Comparison of ENCODE assay signal across 1 cellular context in the genomic region with DNA sequence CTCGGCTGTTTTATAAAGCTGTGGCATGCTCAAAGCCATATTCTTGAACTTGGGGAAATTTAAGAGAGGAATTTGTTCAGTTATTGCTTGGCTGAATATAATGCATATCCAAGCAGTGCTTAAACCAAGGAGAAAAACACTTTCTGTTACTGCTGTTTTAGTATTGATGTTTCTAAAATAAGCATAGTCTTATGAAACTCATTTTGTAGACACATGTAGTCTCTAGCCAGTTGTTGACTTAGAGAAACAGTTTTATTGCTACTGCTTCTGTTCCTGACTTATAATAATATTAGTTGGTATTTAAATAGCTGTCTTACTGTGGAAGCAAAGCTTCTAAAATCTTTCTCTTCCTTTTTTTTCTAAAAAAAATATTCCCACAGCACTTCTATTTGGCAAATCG.
TF ChIP-seq lines count a peak whose summit lies in the region.

No MANE protein-coding gene starts in this region.

TF ChIP-seq in HepG2, 621 proteins besides CTCF, POLR2A, EP300 and RAD21 (continued from another document):
- TF ChIP-seq, protein P1, sequence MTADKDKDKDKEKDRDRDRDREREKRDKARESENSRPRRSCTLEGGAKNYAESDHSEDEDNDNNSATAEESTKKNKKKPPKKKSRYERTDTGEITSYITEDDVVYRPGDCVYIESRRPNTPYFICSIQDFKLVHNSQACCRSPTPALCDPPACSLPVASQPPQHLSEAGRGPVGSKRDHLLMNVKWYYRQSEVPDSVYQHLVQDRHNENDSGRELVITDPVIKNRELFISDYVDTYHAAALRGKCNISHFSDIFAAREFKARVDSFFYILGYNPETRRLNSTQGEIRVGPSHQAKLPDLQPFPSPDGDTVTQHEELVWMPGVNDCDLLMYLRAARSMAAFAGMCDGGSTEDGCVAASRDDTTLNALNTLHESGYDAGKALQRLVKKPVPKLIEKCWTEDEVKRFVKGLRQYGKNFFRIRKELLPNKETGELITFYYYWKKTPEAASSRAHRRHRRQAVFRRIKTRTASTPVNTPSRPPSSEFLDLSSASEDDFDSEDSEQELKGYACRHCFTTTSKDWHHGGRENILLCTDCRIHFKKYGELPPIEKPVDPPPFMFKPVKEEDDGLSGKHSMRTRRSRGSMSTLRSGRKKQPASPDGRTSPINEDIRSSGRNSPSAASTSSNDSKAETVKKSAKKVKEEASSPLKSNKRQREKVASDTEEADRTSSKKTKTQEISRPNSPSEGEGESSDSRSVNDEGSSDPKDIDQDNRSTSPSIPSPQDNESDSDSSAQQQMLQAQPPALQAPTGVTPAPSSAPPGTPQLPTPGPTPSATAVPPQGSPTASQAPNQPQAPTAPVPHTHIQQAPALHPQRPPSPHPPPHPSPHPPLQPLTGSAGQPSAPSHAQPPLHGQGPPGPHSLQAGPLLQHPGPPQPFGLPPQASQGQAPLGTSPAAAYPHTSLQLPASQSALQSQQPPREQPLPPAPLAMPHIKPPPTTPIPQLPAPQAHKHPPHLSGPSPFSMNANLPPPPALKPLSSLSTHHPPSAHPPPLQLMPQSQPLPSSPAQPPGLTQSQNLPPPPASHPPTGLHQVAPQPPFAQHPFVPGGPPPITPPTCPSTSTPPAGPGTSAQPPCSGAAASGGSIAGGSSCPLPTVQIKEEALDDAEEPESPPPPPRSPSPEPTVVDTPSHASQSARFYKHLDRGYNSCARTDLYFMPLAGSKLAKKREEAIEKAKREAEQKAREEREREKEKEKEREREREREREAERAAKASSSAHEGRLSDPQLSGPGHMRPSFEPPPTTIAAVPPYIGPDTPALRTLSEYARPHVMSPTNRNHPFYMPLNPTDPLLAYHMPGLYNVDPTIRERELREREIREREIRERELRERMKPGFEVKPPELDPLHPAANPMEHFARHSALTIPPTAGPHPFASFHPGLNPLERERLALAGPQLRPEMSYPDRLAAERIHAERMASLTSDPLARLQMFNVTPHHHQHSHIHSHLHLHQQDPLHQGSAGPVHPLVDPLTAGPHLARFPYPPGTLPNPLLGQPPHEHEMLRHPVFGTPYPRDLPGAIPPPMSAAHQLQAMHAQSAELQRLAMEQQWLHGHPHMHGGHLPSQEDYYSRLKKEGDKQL (CRISPR knock-in tag; IDR thresholded peaks at IDR 0.05; ENCODE audit: low read depth), result no peak
- TF ChIP-seq PAX8 (CRISPR knock-in tag; IDR thresholded peaks at IDR 0.05; ENCODE audit: borderline replicate concordance) (no peak), ZSCAN12 (CRISPR knock-in tag; IDR thresholded peaks at IDR 0.05) (no peak), ZKSCAN1 (IDR thresholded peaks at IDR 0.05; ENCODE audit: low read length) (no peak), SAFB2 (CRISPR knock-in tag; IDR thresholded peaks at IDR 0.05; ENCODE audit: borderline replicate concordance, low read depth) (no peak), PRPF4 (IDR thresholded peaks at IDR 0.05; ENCODE audit: low read depth, low read length, poor library complexity, severe bottlenecking) (no peak), AGO2 (optimal IDR thresholded peaks at IDR 0.05; ENCODE audit: low read depth, low read length) (no peak), MIXL1 (CRISPR knock-in tag; IDR thresholded peaks at IDR 0.05) (no peak), FOSL2 (CRISPR knock-in tag; IDR thresholded peaks at IDR 0.05) (no peak), ZNF337 (CRISPR knock-in tag; IDR thresholded peaks at IDR 0.05; ENCODE audit: borderline replicate concordance, low read depth) (no peak), ZNF296 (CRISPR knock-in tag; conservative IDR thresholded peaks at IDR 0.05) (no peak)
- TF ChIP-seq, protein P2, sequence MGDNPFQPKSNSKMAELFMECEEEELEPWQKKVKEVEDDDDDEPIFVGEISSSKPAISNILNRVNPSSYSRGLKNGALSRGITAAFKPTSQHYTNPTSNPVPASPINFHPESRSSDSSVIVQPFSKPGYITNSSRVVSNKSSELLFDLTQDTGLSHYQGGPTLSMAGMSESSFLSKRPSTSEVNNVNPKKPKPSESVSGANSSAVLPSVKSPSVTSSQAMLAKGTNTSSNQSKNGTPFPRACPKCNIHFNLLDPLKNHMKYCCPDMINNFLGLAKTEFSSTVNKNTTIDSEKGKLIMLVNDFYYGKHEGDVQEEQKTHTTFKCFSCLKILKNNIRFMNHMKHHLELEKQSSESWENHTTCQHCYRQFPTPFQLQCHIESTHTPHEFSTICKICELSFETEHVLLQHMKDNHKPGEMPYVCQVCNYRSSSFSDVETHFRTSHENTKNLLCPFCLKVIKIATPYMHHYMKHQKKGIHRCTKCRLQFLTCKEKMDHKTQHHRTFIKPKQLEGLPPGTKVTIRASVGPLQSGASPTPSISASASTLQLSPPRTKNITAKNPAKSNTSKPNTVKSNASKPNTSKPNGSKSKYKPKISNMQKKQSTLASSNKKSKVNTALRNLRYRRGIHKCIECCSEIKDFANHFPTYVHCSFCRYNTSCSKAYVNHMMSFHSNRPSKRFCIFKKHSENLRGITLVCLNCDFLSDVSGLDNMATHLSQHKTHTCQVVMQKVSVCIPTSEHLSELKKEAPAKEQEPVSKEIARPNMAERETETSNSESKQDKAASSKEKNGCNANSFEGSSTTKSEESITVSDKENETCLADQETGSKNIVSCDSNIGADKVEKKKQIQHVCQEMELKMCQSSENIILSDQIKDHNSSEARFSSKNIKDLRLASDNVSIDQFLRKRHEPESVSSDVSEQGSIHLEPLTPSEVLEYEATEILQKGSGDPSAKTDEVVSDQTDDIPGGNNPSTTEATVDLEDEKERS (CRISPR knock-in tag; IDR thresholded peaks at IDR 0.05), result no peak
- TF ChIP-seq, protein P3, sequence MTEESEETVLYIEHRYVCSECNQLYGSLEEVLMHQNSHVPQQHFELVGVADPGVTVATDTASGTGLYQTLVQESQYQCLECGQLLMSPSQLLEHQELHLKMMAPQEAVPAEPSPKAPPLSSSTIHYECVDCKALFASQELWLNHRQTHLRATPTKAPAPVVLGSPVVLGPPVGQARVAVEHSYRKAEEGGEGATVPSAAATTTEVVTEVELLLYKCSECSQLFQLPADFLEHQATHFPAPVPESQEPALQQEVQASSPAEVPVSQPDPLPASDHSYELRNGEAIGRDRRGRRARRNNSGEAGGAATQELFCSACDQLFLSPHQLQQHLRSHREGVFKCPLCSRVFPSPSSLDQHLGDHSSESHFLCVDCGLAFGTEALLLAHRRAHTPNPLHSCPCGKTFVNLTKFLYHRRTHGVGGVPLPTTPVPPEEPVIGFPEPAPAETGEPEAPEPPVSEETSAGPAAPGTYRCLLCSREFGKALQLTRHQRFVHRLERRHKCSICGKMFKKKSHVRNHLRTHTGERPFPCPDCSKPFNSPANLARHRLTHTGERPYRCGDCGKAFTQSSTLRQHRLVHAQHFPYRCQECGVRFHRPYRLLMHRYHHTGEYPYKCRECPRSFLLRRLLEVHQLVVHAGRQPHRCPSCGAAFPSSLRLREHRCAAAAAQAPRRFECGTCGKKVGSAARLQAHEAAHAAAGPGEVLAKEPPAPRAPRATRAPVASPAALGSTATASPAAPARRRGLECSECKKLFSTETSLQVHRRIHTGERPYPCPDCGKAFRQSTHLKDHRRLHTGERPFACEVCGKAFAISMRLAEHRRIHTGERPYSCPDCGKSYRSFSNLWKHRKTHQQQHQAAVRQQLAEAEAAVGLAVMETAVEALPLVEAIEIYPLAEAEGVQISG (CRISPR knock-in tag; IDR thresholded peaks at IDR 0.05), result no peak
- TF ChIP-seq, protein P4, sequence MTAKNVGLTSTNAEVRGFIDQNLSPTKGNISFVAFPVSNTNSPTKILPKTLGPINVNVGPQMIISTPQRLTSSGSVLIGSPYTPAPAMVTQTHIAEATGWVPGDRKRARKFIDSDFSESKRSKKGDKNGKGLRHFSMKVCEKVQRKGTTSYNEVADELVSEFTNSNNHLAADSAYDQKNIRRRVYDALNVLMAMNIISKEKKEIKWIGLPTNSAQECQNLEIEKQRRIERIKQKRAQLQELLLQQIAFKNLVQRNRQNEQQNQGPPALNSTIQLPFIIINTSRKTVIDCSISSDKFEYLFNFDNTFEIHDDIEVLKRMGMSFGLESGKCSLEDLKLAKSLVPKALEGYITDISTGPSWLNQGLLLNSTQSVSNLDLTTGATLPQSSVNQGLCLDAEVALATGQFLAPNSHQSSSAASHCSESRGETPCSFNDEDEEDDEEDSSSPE (CRISPR knock-in tag; IDR thresholded peaks at IDR 0.05), result no peak
